Comparison of ENCODE assay signal across 8 cellular contexts in the genomic region with DNA sequence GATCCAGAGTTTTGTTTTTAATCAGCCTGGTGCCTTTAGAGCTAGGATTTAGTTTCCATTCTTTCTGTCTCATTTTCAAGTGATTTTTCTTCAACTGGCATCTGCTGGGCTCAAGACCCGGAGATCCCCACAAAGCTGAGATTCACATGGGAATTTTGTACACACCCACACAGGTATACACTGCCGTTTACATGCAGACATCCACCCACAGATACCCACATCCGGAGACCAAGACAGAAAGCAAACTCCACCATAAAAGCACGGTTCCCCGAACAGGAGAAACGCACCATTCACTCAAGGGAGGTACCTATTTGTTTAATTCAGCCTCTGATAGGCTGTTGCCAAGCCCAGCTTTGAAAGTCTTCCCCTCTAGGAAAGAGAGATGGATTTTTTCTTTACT.
DNase-seq lines count a peak whose midpoint lies in the region; ATAC-seq lines count a peak whose summit lies in the region.
"Not testable (repeated sequence)": the region's sequence is repeated elsewhere in the genome, so short reads cannot be mapped to it uniquely, and the experiment has no call there.

No MANE protein-coding gene starts in this region.

- not testable (repeated sequence) for H3K4me1 ChIP-seq in CD8-positive, alpha-beta memory T cell (ENCODE audit: insufficient read depth, low read length)

- not testable (repeated sequence) for H3K9me3 Mint-ChIP-seq in CD8-positive, alpha-beta memory T cell; T-helper 1 cell treated with Interleukin-12 subunit alpha and Interleukin-12 subunit beta and Interleukin-4 antibody, amounts not matched to agents 30 μg/mL and 1 μg/mL, for 36 hours; activated T-cell treated with anti-CD3 and anti-CD28 coated beads, Interleukin-2, amount 50 U/mL, for 72 hours
- H3K9me3 Mint-ChIP-seq in stimulated activated naive CD8-positive, alpha-beta T cell treated with anti-CD3 and anti-CD28 coated beads, Interleukin-15, amount 100 ng/mL, for 72 hours: peaks cover 0 to 10% of the 10 kb centered on the region in 2 donors

- peak overlapping the region in 6 of 8 donors; percentile 22 to 88 (median 74) for H3K27ac Mint-ChIP-seq in CD8-positive, alpha-beta memory T cell
- peak overlapping the region; percentile 80 for H3K27ac Mint-ChIP-seq in T-helper 1 cell treated with Interleukin-12 subunit alpha and Interleukin-12 subunit beta and Interleukin-4 antibody, amounts not matched to agents 30 μg/mL and 1 μg/mL, for 36 hours
- H3K27ac Mint-ChIP-seq in activated T-cell treated with anti-CD3 and anti-CD28 coated beads, Interleukin-2, amount 50 U/mL, for 72 hours: peak overlapping the region; percentile 84
- H3K27ac Mint-ChIP-seq in stimulated activated naive CD8-positive, alpha-beta T cell treated with anti-CD3 and anti-CD28 coated beads, Interleukin-15, amount 100 ng/mL, for 72 hours: not testable (repeated sequence)

- H3K36me3 Mint-ChIP-seq in CD8-positive, alpha-beta memory T cell; T-helper 1 cell treated with Interleukin-12 subunit alpha and Interleukin-12 subunit beta and Interleukin-4 antibody, amounts not matched to agents 30 μg/mL and 1 μg/mL, for 36 hours (ENCODE audit: low read depth); activated T-cell treated with anti-CD3 and anti-CD28 coated beads, Interleukin-2, amount 50 U/mL, for 72 hours (ENCODE audit: insufficient read depth in 2 of 2): not testable (repeated sequence)

- not testable (repeated sequence) for H3K27me3 ChIP-seq in CD8-positive, alpha-beta memory T cell (ENCODE audit: insufficient read depth, low read length, poor library complexity, severe bottlenecking)

- ATAC-seq in activated T-cell treated with anti-CD3 and anti-CD28 coated beads, Interleukin-2, amount 50 U/mL, for 72 hours (replicated peaks in 1 of 2); stimulated activated naive CD8-positive, alpha-beta T cell treated with anti-CD3 and anti-CD28 coated beads, Interleukin-15, amount 100 ng/mL, for 72 hours: not testable (repeated sequence)

- H3K4me3 Mint-ChIP-seq in CD8-positive, alpha-beta memory T cell: peak overlapping the region in 6 of 7 donors; percentile 11 to 71 (median 50)
- peak overlapping the region; percentile 25 for H3K4me3 Mint-ChIP-seq in T-helper 1 cell treated with Interleukin-12 subunit alpha and Interleukin-12 subunit beta and Interleukin-4 antibody, amounts not matched to agents 30 μg/mL and 1 μg/mL, for 36 hours
- peak overlapping the region; percentile 62 to 84 for H3K4me3 Mint-ChIP-seq in activated T-cell treated with anti-CD3 and anti-CD28 coated beads, Interleukin-2, amount 50 U/mL, for 72 hours
- peak overlapping the region; percentile 11 to 45 for H3K4me3 Mint-ChIP-seq in stimulated activated naive CD8-positive, alpha-beta T cell treated with anti-CD3 and anti-CD28 coated beads, Interleukin-15, amount 100 ng/mL, for 72 hours

- H3K4me1 Mint-ChIP-seq in CD8-positive, alpha-beta memory T cell; T-helper 1 cell treated with Interleukin-12 subunit alpha and Interleukin-12 subunit beta and Interleukin-4 antibody, amounts not matched to agents 30 μg/mL and 1 μg/mL, for 36 hours (ENCODE audit: low read depth); stimulated activated naive CD8-positive, alpha-beta T cell treated with anti-CD3 and anti-CD28 coated beads, Interleukin-15, amount 100 ng/mL, for 72 hours: not testable (repeated sequence)
- peaks cover 21% of the 10 kb centered on the region for H3K4me1 Mint-ChIP-seq in activated T-cell treated with anti-CD3 and anti-CD28 coated beads, Interleukin-2, amount 50 U/mL, for 72 hours (ENCODE audit: low read depth)

- not testable (repeated sequence) for H3K9me3 ChIP-seq in CD8-positive, alpha-beta memory T cell (ENCODE audit: low read length)

- not testable (repeated sequence) for H3K4me3 ChIP-seq in CD8-positive, alpha-beta memory T cell (ENCODE audit: low read length)

- DNase-seq in CD8-positive, alpha-beta memory T cell: peak in 1 of 5 donors; percentile 12
- peak; percentile 23 to 51 for DNase-seq in activated CD4-positive, alpha-beta T cell treated with anti-CD3 and anti-CD28 coated beads, Interleukin-2, amount 50 U/mL, for 48 hours
- peak; percentile 18 to 28 for DNase-seq in activated T-cell treated with anti-CD3 and anti-CD28 coated beads, Interleukin-2, amount 50 U/mL, for 72 hours
- DNase-seq in activated naive CD4-positive, alpha-beta T cell treated with anti-CD3 and anti-CD28 coated beads, Interleukin-2, amount 50 U/mL, for 16 hours: peak; percentile 28
- DNase-seq in kidney tubule cell (ENCODE audit: low spot score): peak; percentile 3
- peak; percentile 21 for DNase-seq in stimulated activated CD4-positive, alpha-beta T cell treated with anti-CD3 and anti-CD28 coated beads, Interleukin-1b, Interleukin-23, amount 100 ng/mL, for 48 hours
- DNase-seq in stimulated activated naive CD8-positive, alpha-beta T cell treated with anti-CD3 and anti-CD28 coated beads, Interleukin-15, amount 100 ng/mL, for 72 hours: not testable (repeated sequence)

- H3K27ac ChIP-seq in CD8-positive, alpha-beta memory T cell (ENCODE audit: low read depth, low read length): not testable (repeated sequence)

- CTCF ChIA-PET in CD8-positive, alpha-beta memory T cell (lab: Charles Lee): not testable (repeated sequence)

- H3K27me3 Mint-ChIP-seq in CD8-positive, alpha-beta memory T cell: peaks cover 15 to 27% of the 10 kb centered on the region in 2 donors
- H3K27me3 Mint-ChIP-seq in T-helper 1 cell treated with Interleukin-12 subunit alpha and Interleukin-12 subunit beta and Interleukin-4 antibody, amounts not matched to agents 30 μg/mL and 1 μg/mL, for 36 hours (ENCODE audit: low read depth): not testable (repeated sequence)
- peaks cover 23% of the 10 kb centered on the region for H3K27me3 Mint-ChIP-seq in activated T-cell treated with anti-CD3 and anti-CD28 coated beads, Interleukin-2, amount 50 U/mL, for 72 hours (ENCODE audit: low read depth)
- peaks cover 16% of the 10 kb centered on the region for H3K27me3 Mint-ChIP-seq in stimulated activated naive CD8-positive, alpha-beta T cell treated with anti-CD3 and anti-CD28 coated beads, Interleukin-15, amount 100 ng/mL, for 72 hours

- POLR2A ChIA-PET in CD8-positive, alpha-beta memory T cell (lab: Charles Lee): not testable (repeated sequence)

- H3K36me3 ChIP-seq in CD8-positive, alpha-beta memory T cell (ENCODE audit: insufficient read depth, low read length): not testable (repeated sequence)
